24 cellular contexts compared by ENCODE assay signal in genomic region chr21:36554411-36555157, GRCh38.
"Had no signal": no experiment of that assay in that cellular context is flagged by ENCODE, and none has a peak within 500 bp of the region (broad histone marks: within the 10 kb centered on the region; RNA-seq: fewer than 3 reads in every experiment).

No MANE protein-coding gene starts in this region.

- H3K27me3 Mint-ChIP-seq: activated naive CD8-positive, alpha-beta T cell treated with anti-CD3 and anti-CD28 coated beads, Interleukin-2, amount 50 U/mL, for 24 hours had no signal

- H3K4me1 Mint-ChIP-seq: activated B cell treated with CpG ODN at 0.5 μM for 24 hours; activated CD4-positive, alpha-beta T cell treated with anti-CD3 and anti-CD28 coated beads, Interleukin-2, amount 10 ng/mL, durations not matched to agents 24 days and 14 days; activated naive CD8-positive, alpha-beta T cell treated with anti-CD3 and anti-CD28 coated beads, Interleukin-2, amount 50 U/mL, for 24 hours; central memory CD8-positive, alpha-beta T cell; T-cell had no signal

- H3K4me3 Mint-ChIP-seq: activated B cell treated with CpG ODN at 0.5 μM for 24 hours; activated CD4-positive, alpha-beta T cell treated with anti-CD3 and anti-CD28 coated beads, Interleukin-2, amount 10 ng/mL, durations not matched to agents 24 days and 14 days; activated naive CD8-positive, alpha-beta T cell treated with anti-CD3 and anti-CD28 coated beads, Interleukin-2, amount 50 U/mL, for 24 hours; brain; central memory CD8-positive, alpha-beta T cell; T-cell had no signal

- H3K4me3 ChIP-seq: ascending aorta had no signal

- H3K36me3 ChIP-seq: ascending aorta had no signal

- DNase-seq: activated B cell treated with CpG ODN at 0.5 μM for 24 hours; activated CD4-positive, alpha-beta T cell treated with anti-CD3 and anti-CD28 coated beads for 1 hour; activated CD4-positive, alpha-beta T cell treated with anti-CD3 and anti-CD28 coated beads, Interleukin-2, amount 10 ng/mL, durations not matched to agents 24 days and 14 days; activated CD4-positive, alpha-beta T cell treated with anti-CD3 and anti-CD28 coated beads, Interleukin-2, amount 50 U/mL, for 48 hours; activated CD8-positive, alpha-beta memory T cell treated with anti-CD3 and anti-CD28 coated beads, Interleukin-2, amount 50 U/mL, for 4 hours; activated naive CD8-positive, alpha-beta T cell treated with anti-CD3 and anti-CD28 coated beads, Interleukin-2, amount 50 U/mL, for 24 hours; activated T-cell treated with anti-CD3 and anti-CD28 coated beads, Interleukin-2, amount 50 U/mL, for 1 hour; amniotic stem cell; MM.1S; NCI-H1105; NCI-H1436; NCI-H1694 treated with DMSO at 0.1 percent for 48 hours; NCI-H2029 treated with DMSO at 0.1 percent for 48 hours; NCI-H345; NCI-H510A; PC-3; SIG-M5; T-cell; T-helper 2 cell; T1000 had no signal

- H3K4me1 ChIP-seq: ascending aorta had no signal

- H3K27me3 ChIP-seq: ascending aorta had no signal

- H3K9me3 Mint-ChIP-seq: activated naive CD8-positive, alpha-beta T cell treated with anti-CD3 and anti-CD28 coated beads, Interleukin-2, amount 50 U/mL, for 24 hours; central memory CD8-positive, alpha-beta T cell had no signal

- H3K27ac Mint-ChIP-seq: activated B cell treated with CpG ODN at 0.5 μM for 24 hours; activated CD4-positive, alpha-beta T cell treated with anti-CD3 and anti-CD28 coated beads, Interleukin-2, amount 10 ng/mL, durations not matched to agents 24 days and 14 days; activated naive CD4-positive, alpha-beta T cell treated with anti-CD3 and anti-CD28 coated beads, Interleukin-2, amount 50 U/mL, for 72 hours; activated naive CD8-positive, alpha-beta T cell treated with anti-CD3 and anti-CD28 coated beads, Interleukin-2, amount 50 U/mL, for 24 hours; brain; T-cell had no signal

- H3K27ac ChIP-seq: ascending aorta had no signal

- H3K36me3 Mint-ChIP-seq: activated naive CD4-positive, alpha-beta T cell treated with anti-CD3 and anti-CD28 coated beads, Interleukin-2, amount 50 U/mL, for 72 hours; brain; T-cell had no signal
